ENCODE assay signal across 1 cellular context in the genomic region with DNA sequence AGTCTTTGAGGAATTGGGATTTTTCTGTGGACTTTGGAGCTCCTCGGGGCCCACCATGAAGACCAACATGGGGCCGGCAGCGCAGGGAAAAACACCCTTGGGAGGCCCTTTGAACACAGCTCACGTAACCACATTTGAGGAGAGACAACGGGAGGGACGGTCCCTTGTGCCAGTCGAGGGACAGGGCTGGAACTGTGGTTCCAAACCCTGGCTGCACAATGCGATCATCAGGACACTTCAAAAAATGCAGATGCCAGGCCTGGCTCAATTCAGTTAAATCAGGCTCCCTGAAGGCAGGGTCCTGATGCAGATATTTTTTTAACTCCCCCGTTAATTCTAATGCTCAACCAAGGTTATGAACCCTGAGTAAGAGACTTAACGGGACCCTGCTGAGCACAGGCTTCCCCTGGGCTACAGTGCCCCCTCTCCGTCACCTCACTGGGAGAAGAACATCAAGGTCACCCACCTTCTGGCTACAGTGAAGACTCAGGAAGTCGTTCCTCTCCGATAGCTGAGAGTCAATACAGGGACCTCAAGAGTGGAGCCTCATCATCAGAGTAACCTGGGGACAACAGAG.
TF ChIP-seq lines count a peak whose summit lies in the region.

No MANE protein-coding gene starts in this region.

TF ChIP-seq in SK-N-SH, 30 proteins besides CTCF, POLR2A, EP300 and RAD21 (continued from another document):
- TF ChIP-seq MEF2A (IDR thresholded peaks at IDR 0.05; ENCODE audit: borderline replicate concordance, low read depth) = no peak
- no peak for TF ChIP-seq MAX (IDR thresholded peaks at IDR 0.05; ENCODE audit: low read depth)
- TF ChIP-seq JUND (IDR thresholded peaks at IDR 0.05) = no peak
- no peak for TF ChIP-seq POLR2AphosphoS5 (IDR thresholded peaks at IDR 0.05; ENCODE audit: low read depth, low read length)
- no peak for TF ChIP-seq IRF3 (IDR thresholded peaks at IDR 0.05; ENCODE audit: low read depth, low read length)
